Comparison of ENCODE assay signal across 12 cellular contexts in genomic region chr1:35454616-35455015, GRCh38.
A peak's percentile ranks its signal among the peaks of the same experiment; 100 is the strongest.
DNase-seq lines count a peak whose midpoint lies in the region; ATAC-seq, FAIRE-seq and TF ChIP-seq lines count a peak whose summit lies in the region.
"Had no signal": no experiment of that assay in that cellular context is flagged by ENCODE, and none has a peak within 500 bp of the region (broad histone marks: within the 10 kb centered on the region; RNA-seq: fewer than 3 reads in every experiment).

No MANE protein-coding gene starts in this region.

- no peaks in the 10 kb centered on the region for H4K20me1 ChIP-seq in BLaER1 treated with 17β-estradiol and CSF1 and Interleukin-3, amounts not matched to agents 10 nM and 100 nM

- peak overlapping the region in 2 of 6 donors; percentile 25 to 74 for H3K27ac Mint-ChIP-seq in immature natural killer cell
- H3K27ac Mint-ChIP-seq in naive thymus-derived CD8-positive, alpha-beta T cell = peak overlapping the region in 5 of 10 donors; percentile 11 to 82 (median 62)
- H3K27ac Mint-ChIP-seq: IgD-negative memory B cell had no signal

- H3K9me3 ChIP-seq in BLaER1 treated with 17β-estradiol and CSF1 and Interleukin-3, amounts not matched to agents 10 nM and 100 nM (replicated peaks in 1 of 11) = no peaks in the 10 kb centered on the region

- H3K4me1 Mint-ChIP-seq in immature natural killer cell = peaks cover 9 to 15% of the 10 kb centered on the region in 2 donors
- H3K4me1 Mint-ChIP-seq in naive thymus-derived CD8-positive, alpha-beta T cell = peaks cover 7 to 31% (median 25%) of the 10 kb centered on the region in 4 donors

- no peak overlapping the region for H3K4me3 ChIP-seq in BLaER1 treated with 17β-estradiol and CSF1 and Interleukin-3, amounts not matched to agents 10 nM and 100 nM
- H3K4me3 ChIP-seq in HL-60 (replicated peaks; ENCODE audit: insufficient read depth, low read length) = no peak overlapping the region
- no peak overlapping the region for H3K4me3 ChIP-seq in bronchial epithelial cell (ENCODE audit: low read depth, low read length)

- H3K27me3 ChIP-seq in BLaER1 treated with 17β-estradiol and CSF1 and Interleukin-3, amounts not matched to agents 10 nM and 100 nM = no peaks in the 10 kb centered on the region
- H3K27me3 ChIP-seq in HL-60 (ENCODE audit: insufficient read depth, poor library complexity, severe bottlenecking) = no peaks in the 10 kb centered on the region
- H3K27me3 ChIP-seq in bronchial epithelial cell (ENCODE audit: control insufficient read depth, insufficient read depth, low read length) = no peaks in the 10 kb centered on the region

- peaks cover 28 to 57% (median 39%) of the 10 kb centered on the region in 10 experiments for H3K4me1 ChIP-seq in BLaER1 treated with 17β-estradiol and CSF1 and Interleukin-3, amounts not matched to agents 10 nM and 100 nM

- CTCF ChIA-PET in GM10248 (lab: Yijun Ruan, JAX) = interaction anchor here (0.7 to 13.9 kb wide), 14 partner anchors 9 to 273 kb away, joined by 3 to 184 read pairs (median 4); no protein-coding TSS in a partner anchor

- no peak for TF ChIP-seq CTCF in HL-60 (IDR thresholded peaks at IDR 0.05; ENCODE audit: insufficient read depth, low read length)
- TF ChIP-seq CTCF in bronchial epithelial cell (IDR thresholded peaks at IDR 0.05; ENCODE audit: insufficient read depth, low read length, severe bottlenecking) = no peak
- TF ChIP-seq CTCF in GM10248 (IDR thresholded peaks at IDR 0.05; ENCODE audit: control extremely low read depth, extremely low read depth, low read depth, missing control alignments) = no peak

- H3K9ac ChIP-seq in BLaER1 treated with 17β-estradiol and CSF1 and Interleukin-3, amounts not matched to agents 10 nM and 100 nM = no peak overlapping the region

- DNase-seq in HL-60 (ENCODE audit: low read depth in 1 of 2, low spot score in 1 of 2) (peak in 1 of 2 experiments; percentile 44), bronchial epithelial cell (ENCODE audit: low read depth) (peak; percentile 75), myocyte (ENCODE audit: low read depth) (peak; percentile 11), immature natural killer cell (no peak), GM10248 (ENCODE audit: extremely low spot score) (no peak), amygdala (lab: John Stamatoyannopoulos, UW) (no peak)
- DNase-seq in naive thymus-derived CD8-positive, alpha-beta T cell = no peak
- DNase-seq: activated effector memory CD4-positive, alpha-beta T cell treated with anti-CD3 and anti-CD28 coated beads, Interleukin-2, amount 50 U/mL, for 16 hours; SHP77; stimulated activated CD4-positive, alpha-beta T cell treated with anti-CD3 and anti-CD28 coated beads, Interleukin-1b, Interleukin-23, amount 100 ng/mL, for 48 hours had no signal

- H3K36me3 ChIP-seq in BLaER1 treated with 17β-estradiol and CSF1 and Interleukin-3, amounts not matched to agents 10 nM and 100 nM = peaks cover 30 to 72% (median 43%) of the 10 kb centered on the region in 11 experiments
- H3K36me3 ChIP-seq in bronchial epithelial cell (ENCODE audit: control insufficient read depth, insufficient read depth, low read length) = peaks cover 7% of the 10 kb centered on the region

- peak; percentile 81 for FAIRE-seq in bronchial epithelial cell (lab: Jason Lieb, UNC)

- no peak overlapping the region for H3K4me3 Mint-ChIP-seq in immature natural killer cell
- H3K4me3 Mint-ChIP-seq in naive thymus-derived CD8-positive, alpha-beta T cell = no peak overlapping the region
- H3K4me3 Mint-ChIP-seq: IgD-negative memory B cell had no signal

- H3K27ac ChIP-seq in BLaER1 treated with 17β-estradiol and CSF1 and Interleukin-3, amounts not matched to agents 10 nM and 100 nM = peak overlapping the region in 2 of 11 experiments; percentile 19 to 38; a peak in 4 of 22 replicates
- peak overlapping the region; percentile 94 for H3K27ac ChIP-seq in HL-60 (replicated peaks)

- no peaks in the 10 kb centered on the region for H3K9me3 Mint-ChIP-seq in immature natural killer cell
- H3K9me3 Mint-ChIP-seq in naive thymus-derived CD8-positive, alpha-beta T cell = no peaks in the 10 kb centered on the region
- H3K9me3 Mint-ChIP-seq: IgD-negative memory B cell had no signal

- H3K4me2 ChIP-seq in BLaER1 treated with 17β-estradiol and CSF1 and Interleukin-3, amounts not matched to agents 10 nM and 100 nM = peak overlapping the region in 8 of 11 experiments; percentile 8 to 81 (median 64); a peak in 12 of 22 replicates

- no peaks in the 10 kb centered on the region for H3K27me3 Mint-ChIP-seq in immature natural killer cell (ENCODE audit: low read depth in 3 of 3)
- H3K27me3 Mint-ChIP-seq in naive thymus-derived CD8-positive, alpha-beta T cell = no peaks in the 10 kb centered on the region
- H3K27me3 Mint-ChIP-seq: IgD-negative memory B cell had no signal

- peaks cover 13 to 38% (median 18%) of the 10 kb centered on the region in 3 donors for H3K36me3 Mint-ChIP-seq in immature natural killer cell
- peaks cover 0 to 54% (median 4%) of the 10 kb centered on the region in 3 donors for H3K36me3 Mint-ChIP-seq in naive thymus-derived CD8-positive, alpha-beta T cell

- no peak for ATAC-seq in naive thymus-derived CD8-positive, alpha-beta T cell

- POLR2A ChIA-PET in GM10248 (lab: Yijun Ruan, JAX) = interaction anchor here (0.8 kb wide), 1 partner anchor 262 kb away, joined by 3 read pairs; the partner anchor contains the start of gene SFPQ
- POLR2A ChIA-PET in naive thymus-derived CD8-positive, alpha-beta T cell (lab: Charles Lee) = no interaction called here

Comparison
In these comparisons a context has a peak if more than half of its experiments do, and no peak if none do; other contexts are left out.
1. DNase-seq: peak in bronchial epithelial cell (single experiment) and myocyte (single experiment); none in immature natural killer cell (0 of 3), GM10248 (single experiment), naive thymus-derived CD8-positive, alpha-beta T cell (0 of 10) and amygdala (0 of 56).